ENCODE assay signal across 33 cellular contexts in the genomic region with DNA sequence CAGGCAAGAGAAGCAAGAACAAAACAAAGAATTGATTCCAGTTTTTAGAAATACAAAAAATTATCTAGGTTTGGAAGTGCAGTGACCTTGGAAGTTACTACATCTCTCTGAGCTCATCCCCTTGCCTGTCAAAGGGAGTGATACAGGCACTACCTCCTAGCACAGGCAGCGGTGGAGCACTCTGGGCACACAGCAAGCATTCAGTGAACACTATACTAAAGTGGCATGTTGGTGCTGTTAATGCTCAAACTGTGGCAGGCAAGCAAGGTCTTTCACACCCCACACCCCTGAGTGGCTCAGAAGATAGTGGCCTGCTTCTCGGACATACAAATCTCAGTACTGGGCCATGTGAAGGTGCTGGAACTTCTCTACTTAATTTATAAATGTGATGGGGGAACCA. TPM values are rescaled to one million over a fixed set of nuclear protein-coding genes. Genes with fewer than 3 reads are reported as not detected.
"Had no signal": no experiment of that assay in that cellular context is flagged by ENCODE, and none has a peak within 500 bp of the region (broad histone marks: within the 10 kb centered on the region; RNA-seq: fewer than 3 reads in every experiment).

No MANE protein-coding gene starts in this region.

- H3K4me1 ChIP-seq: gastrocnemius medialis, uterus had no signal

- H3K27ac ChIP-seq: brain microvascular endothelial cell, gastrocnemius medialis, hepatocyte, neutrophil, skin epidermis, uterus, VCaP had no signal

- DNase-seq: activated CD4-positive, alpha-beta memory T cell treated with anti-CD3 and anti-CD28 coated beads for 36 hours; activated CD4-positive, alpha-beta T cell treated with anti-CD3 and anti-CD28 coated beads, Interleukin-2, amount 10 ng/mL, durations not matched to agents 24 days and 14 days; activated CD8-positive, alpha-beta memory T cell treated with anti-CD3 and anti-CD28 coated beads, Interleukin-2, amount 50 U/mL, for 4 hours; activated effector memory CD4-positive, alpha-beta T cell treated with anti-CD3 and anti-CD28 coated beads, Interleukin-2, amount 50 U/mL, for 16 hours; activated naive CD4-positive, alpha-beta T cell treated with anti-CD3 and anti-CD28 coated beads, Interleukin-2, amount 10 ng/mL, durations not matched to agents 7 days and 5 days; activated naive CD8-positive, alpha-beta T cell treated with anti-CD3 and anti-CD28 coated beads, Interleukin-2, amount 10 ng/mL, durations not matched to agents 7 days and 5 days; activated T-cell treated with anti-CD3 and anti-CD28 coated beads, Interleukin-2, amount 50 U/mL, for 1 hour; amniotic stem cell; brain microvascular endothelial cell; caudate nucleus; cortex of kidney; effector memory CD8-positive, alpha-beta T cell; erythroblast; gastrocnemius medialis; glutamatergic neuron; islet precursor cell; naive B cell; nephron progenitor cell; stimulated activated CD4-positive, alpha-beta T cell treated with anti-CD3 and anti-CD28 coated beads, Interleukin-12 subunit alpha, Interleukin-12 subunit beta, amount 100 ng/mL, for 4 hours; stimulated activated CD4-positive, alpha-beta T cell treated with anti-CD3 and anti-CD28 coated beads, Interleukin-4, amount 100 ng/mL, for 24 hours; uterus had no signal

- H3K9me3 ChIP-seq: gastrocnemius medialis, neutrophil, uterus had no signal

- H3K27me3 ChIP-seq: brain microvascular endothelial cell, gastrocnemius medialis, hepatocyte, neutrophil, uterus had no signal

- H3K36me3 ChIP-seq: brain microvascular endothelial cell, gastrocnemius medialis, neutrophil, uterus had no signal

- H3K4me3 ChIP-seq: gastrocnemius medialis, hepatocyte, skin epidermis, uterus had no signal

RNA-seq across cellular contexts. Expression of a gene that starts 51.2 kb away (rescaled TPM):
- total RNA-seq: activated CD4-positive, alpha-beta memory T cell treated with anti-CD3 and anti-CD28 coated beads for 36 hours; activated CD4-positive, alpha-beta T cell treated with anti-CD3 and anti-CD28 coated beads, Interleukin-2, amount 10 ng/mL, durations not matched to agents 24 days and 14 days; activated CD8-positive, alpha-beta memory T cell treated with anti-CD3 and anti-CD28 coated beads for 36 hours; activated naive CD8-positive, alpha-beta T cell treated with anti-CD3 and anti-CD28 coated beads, Interleukin-2, amount 10 ng/mL, durations not matched to agents 7 days and 5 days; activated T-helper 1 cell treated with anti-CD3 and anti-CD28 coated beads, Interleukin-12 subunit alpha, Interleukin-12 subunit beta, Interleukin-2, Interleukin-4 antibody, amounts not matched to agents 30 ng/mL and 10 ng/mL and 1 ng/mL, durations not matched to agents 14 hours and 24 hours and 36 hours; astrocyte; chondrocyte; gastrocnemius medialis; hepatocyte; osteocyte; posterior vena cava; sciatic nerve; subcutaneous adipose tissue; uterus had no signal
- polyA plus RNA-seq: hepatocyte had no signal
